Comparison of ENCODE assay signal across 20 cellular contexts in the genomic region with DNA sequence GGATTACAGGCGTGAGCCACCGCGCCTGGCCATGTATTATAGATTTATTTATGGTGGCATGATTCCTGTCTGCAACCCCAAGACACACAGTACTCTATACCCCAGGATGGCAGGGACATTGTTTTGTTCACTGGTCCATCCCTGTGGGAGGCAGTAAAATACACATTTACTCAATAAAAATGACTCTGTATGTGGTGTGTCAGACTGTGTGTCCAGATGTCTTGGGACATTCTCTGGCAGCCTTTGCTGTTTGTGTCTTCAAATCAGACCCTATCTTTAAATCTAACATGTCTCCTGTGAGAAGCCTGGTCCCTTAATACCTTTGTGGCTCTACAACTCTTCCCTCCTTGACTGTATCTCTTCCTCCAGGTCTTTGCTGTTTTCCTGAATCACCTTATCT. TPM values are rescaled to one million over a fixed set of nuclear protein-coding genes. Genes with fewer than 3 reads are reported as not detected.
DNase-seq lines count a peak whose midpoint lies in the region; ATAC-seq and TF ChIP-seq lines count a peak whose summit lies in the region.
"Had no signal": no experiment of that assay in that cellular context is flagged by ENCODE, and none has a peak within 500 bp of the region (broad histone marks: within the 10 kb centered on the region; RNA-seq: fewer than 3 reads in every experiment).

No MANE protein-coding gene starts in this region.

- H3K27me3 Mint-ChIP-seq in activated T-cell treated with anti-CD3 and anti-CD28 coated beads, Interleukin-2, amount 50 U/mL, for 72 hours (ENCODE audit: low read depth) = no peaks in the 10 kb centered on the region

- no peak for TF ChIP-seq CTCF in RWPE1 (conservative IDR thresholded peaks at IDR 0.05; ENCODE audit: low read depth)
- no peak for TF ChIP-seq CTCF in fibroblast of lung (conservative IDR thresholded peaks at IDR 0.05 in 1 of 2, IDR thresholded peaks at IDR 0.05 in 1 of 2; ENCODE audit: low read depth in 1 of 2, low read length in 2 of 2)
- no peak for TF ChIP-seq CTCF in suprapubic skin (IDR thresholded peaks at IDR 0.05)

- 94% methylated on average over 3 of the region's 3 CpGs for WGBS in suprapubic skin

- no peak overlapping the region for H2AFZ ChIP-seq in fibroblast of lung (ENCODE audit: low read length)

- peaks cover 44% of the 10 kb centered on the region for H3K4me1 Mint-ChIP-seq in activated T-cell treated with anti-CD3 and anti-CD28 coated beads, Interleukin-2, amount 50 U/mL, for 72 hours (ENCODE audit: low read depth)

- H3K79me2 ChIP-seq in fibroblast of lung (ENCODE audit: control insufficient read depth, insufficient read depth, low read length) = peaks cover 26% of the 10 kb centered on the region

- no peak for DNase-seq in activated T-cell treated with anti-CD3 and anti-CD28 coated beads, Interleukin-2, amount 50 U/mL, for 72 hours
- no peak for DNase-seq in activated T-cell treated with anti-CD3 and anti-CD28 coated beads, Interleukin-2, amount 50 U/mL, for 48 hours
- DNase-seq in RWPE1 (ENCODE audit: low spot score) (no peak), fibroblast of lung (ENCODE audit: low read depth in 2 of 2) (no peak), suprapubic skin (ENCODE audit: low spot score in 2 of 2) (no peak), NCI-H2107 (lab: John Stamatoyannopoulos, UW) (no peak)
- no peak for DNase-seq in activated effector memory CD4-positive, alpha-beta T cell treated with anti-CD3 and anti-CD28 coated beads, Interleukin-2, amount 50 U/mL, for 16 hours
- DNase-seq: activated CD4-positive, alpha-beta T cell treated with anti-CD3 and anti-CD28 coated beads for 1 hour; Caco-2; caudate nucleus; effector CD4-positive, alpha-beta T cell; H9; NCI-H1694; NCI-H510A; occipital lobe; SHP77 treated with DMSO at 0.1 percent for 48 hours; T1000 had no signal

- H3K36me3 ChIP-seq in fibroblast of lung (ENCODE audit: control insufficient read depth, insufficient read depth, low read length) (peaks cover 9% of the 10 kb centered on the region), suprapubic skin (peaks cover 11% of the 10 kb centered on the region)

- H3K4me2 ChIP-seq in fibroblast of lung (ENCODE audit: extremely low read depth, insufficient read depth, low read length) = peak overlapping the region; percentile 13

- TF ChIP-seq POLR2A in suprapubic skin (IDR thresholded peaks at IDR 0.05) = no peak

- H3K9me3 ChIP-seq in fibroblast of lung (ENCODE audit: control insufficient read depth, insufficient read depth, low read depth, low read length) (no peaks in the 10 kb centered on the region), suprapubic skin (no peaks in the 10 kb centered on the region)
- H3K9me3 ChIP-seq: Caco-2, vagina had no signal

- H3K9me3 Mint-ChIP-seq in activated T-cell treated with anti-CD3 and anti-CD28 coated beads, Interleukin-2, amount 50 U/mL, for 72 hours = no peaks in the 10 kb centered on the region
- H3K9me3 Mint-ChIP-seq: H9 had no signal

- POLR2A ChIA-PET in RWPE1 (lab: Yijun Ruan, JAX; ENCODE audit: low non-redundant PET) = no interaction called here

- ATAC-seq in activated T-cell treated with anti-CD3 and anti-CD28 coated beads, Interleukin-2, amount 50 U/mL, for 72 hours (replicated peaks in 1 of 2) = no peak
- no peak for ATAC-seq in HG03045 (IDR thresholded peaks at IDR 0.05; ENCODE audit: unreplicated experiment)
- ATAC-seq: sciatic nerve had no signal

- no peak for TF ChIP-seq EP300 in suprapubic skin (IDR thresholded peaks at IDR 0.05)

- H3K27ac ChIP-seq in RWPE1 (peak overlapping the region; percentile 65), fibroblast of lung (ENCODE audit: insufficient read depth, low read length) (no peak overlapping the region), suprapubic skin (peak overlapping the region; percentile 38)

- peak overlapping the region; percentile 66 to 92 for H3K4me3 Mint-ChIP-seq in activated T-cell treated with anti-CD3 and anti-CD28 coated beads, Interleukin-2, amount 50 U/mL, for 72 hours

- H3K36me3 Mint-ChIP-seq in activated T-cell treated with anti-CD3 and anti-CD28 coated beads, Interleukin-2, amount 50 U/mL, for 72 hours (ENCODE audit: insufficient read depth in 2 of 2) = peaks cover 1 to 2% of the 10 kb centered on the region in 2 donors

- no peak overlapping the region for H3K9ac ChIP-seq in fibroblast of lung (ENCODE audit: insufficient read depth, low read length)

- H3K4me1 ChIP-seq in fibroblast of lung (ENCODE audit: control insufficient read depth, extremely low read depth, insufficient read depth, low read length) = peaks cover 12% of the 10 kb centered on the region
- peaks cover 50% of the 10 kb centered on the region for H3K4me1 ChIP-seq in suprapubic skin

- H3K27ac Mint-ChIP-seq in activated T-cell treated with anti-CD3 and anti-CD28 coated beads, Interleukin-2, amount 50 U/mL, for 72 hours = peak overlapping the region; percentile 22

- H4K20me1 ChIP-seq in fibroblast of lung (ENCODE audit: control insufficient read depth, extremely low read depth, insufficient read depth, low read length) = no peaks in the 10 kb centered on the region

- H3K4me3 ChIP-seq in fibroblast of lung (replicated peaks in 1 of 4; ENCODE audit: control extremely low read depth in 1 of 4, insufficient read depth in 1 of 4, low read depth in 3 of 4, low read length in 4 of 4) (no peak overlapping the region), suprapubic skin (no peak overlapping the region)
- H3K4me3 ChIP-seq: vagina had no signal

- H3K27me3 ChIP-seq in fibroblast of lung (ENCODE audit: control insufficient read depth, insufficient read depth, low read length) (no peaks in the 10 kb centered on the region), suprapubic skin (no peaks in the 10 kb centered on the region)
- H3K27me3 ChIP-seq: vagina had no signal

- CTCF ChIA-PET in RWPE1 (lab: Yijun Ruan, JAX) = no interaction called here

RNA-seq across cellular contexts. Expression of a gene that starts 1.7 kb away (rescaled TPM):
- 10 to 100 TPM; 98.2 to 98.5 TPM for total RNA-seq in activated T-cell treated with anti-CD3 and anti-CD28 coated beads, Interleukin-2, amount 50 U/mL, for 72 hours
- total RNA-seq in fibroblast of lung (9.8 and 16.5 TPM in 2 replicates), suprapubic skin (10 to 100 TPM; 41.1 to 54.0 (median 46.0) TPM)
- 20.3 and 31.6 TPM in 2 replicates for polyA plus RNA-seq in fibroblast of lung
- 40.7 and 58.5 TPM in 2 replicates for polyA plus RNA-seq in fibroblast of lung (2012)
- polyA minus RNA-seq in fibroblast of lung (ENCODE audit: low replicate concordance) = 56.0 and 196 TPM in 2 replicates

RNA-seq across cellular contexts. Expression of a gene that starts 6.7 kb away (rescaled TPM):
- 10 to 100 TPM; 38.8 to 41.2 TPM for total RNA-seq in activated T-cell treated with anti-CD3 and anti-CD28 coated beads, Interleukin-2, amount 50 U/mL, for 72 hours
- 32.6 and 36.2 TPM in 2 replicates for total RNA-seq in fibroblast of lung
- polyA plus RNA-seq in fibroblast of lung = 49.3 and 56.1 TPM in 2 replicates
- polyA plus RNA-seq in fibroblast of lung (2012) = 44.1 and 49.5 TPM in 2 replicates
- 47.2 and 53.9 TPM in 2 replicates for polyA minus RNA-seq in fibroblast of lung (ENCODE audit: low replicate concordance)
- total RNA-seq in suprapubic skin = 10 to 100 TPM; 34.7 to 62.5 (median 44.3) TPM

RNA-seq across cellular contexts. Expression of a gene that starts 7.5 kb away (rescaled TPM):
- 1 to 10 TPM; 1.3 to 1.8 TPM for total RNA-seq in activated T-cell treated with anti-CD3 and anti-CD28 coated beads, Interleukin-2, amount 50 U/mL, for 72 hours
- total RNA-seq in fibroblast of lung (2.1 and 2.6 TPM in 2 replicates), suprapubic skin (1 to 10 TPM; 1.2 to 8.8 (median 3.2) TPM)
- 0.40 and 0.80 TPM in 2 replicates for polyA plus RNA-seq in fibroblast of lung
- 3.5 and 4.3 TPM in 2 replicates for polyA plus RNA-seq in fibroblast of lung (2012)
- polyA minus RNA-seq in fibroblast of lung (ENCODE audit: low replicate concordance) = 0.39 and 0.44 TPM in 2 replicates

RNA-seq across cellular contexts. Expression of a gene that starts 17.3 kb away (rescaled TPM):
- total RNA-seq in activated T-cell treated with anti-CD3 and anti-CD28 coated beads, Interleukin-2, amount 50 U/mL, for 72 hours = 10 to 100 TPM; 31.7 to 40.7 TPM
- total RNA-seq in fibroblast of lung (2.3 and 4.6 TPM in 2 replicates), suprapubic skin (1 to 10 TPM; 2.3 to 4.0 (median 3.6) TPM)
- polyA plus RNA-seq in fibroblast of lung = 8.0 and 18.7 TPM in 2 replicates
- 7.4 and 17.6 TPM in 2 replicates for polyA plus RNA-seq in fibroblast of lung (2012)
- polyA minus RNA-seq in fibroblast of lung (ENCODE audit: low replicate concordance) = 0.59 and 5.4 TPM in 2 replicates

RNA-seq across cellular contexts. Expression of a gene that starts 24.2 kb away (rescaled TPM):
- total RNA-seq in activated T-cell treated with anti-CD3 and anti-CD28 coated beads, Interleukin-2, amount 50 U/mL, for 72 hours = 1 to 10 TPM; 9.4 to 9.8 TPM
- total RNA-seq in fibroblast of lung = 22.3 and 31.9 TPM in 2 replicates
- polyA plus RNA-seq in fibroblast of lung = 18.5 and 19.5 TPM in 2 replicates
- polyA plus RNA-seq in fibroblast of lung (2012) = 28.9 and 33.2 TPM in 2 replicates
- polyA minus RNA-seq in fibroblast of lung (ENCODE audit: low replicate concordance) = 29.5 and 45.2 TPM in 2 replicates
- 10 to 100 TPM; 19.8 to 40.1 (median 30.4) TPM for total RNA-seq in suprapubic skin
